1 cellular context compared by ENCODE assay signal in the genomic region with DNA sequence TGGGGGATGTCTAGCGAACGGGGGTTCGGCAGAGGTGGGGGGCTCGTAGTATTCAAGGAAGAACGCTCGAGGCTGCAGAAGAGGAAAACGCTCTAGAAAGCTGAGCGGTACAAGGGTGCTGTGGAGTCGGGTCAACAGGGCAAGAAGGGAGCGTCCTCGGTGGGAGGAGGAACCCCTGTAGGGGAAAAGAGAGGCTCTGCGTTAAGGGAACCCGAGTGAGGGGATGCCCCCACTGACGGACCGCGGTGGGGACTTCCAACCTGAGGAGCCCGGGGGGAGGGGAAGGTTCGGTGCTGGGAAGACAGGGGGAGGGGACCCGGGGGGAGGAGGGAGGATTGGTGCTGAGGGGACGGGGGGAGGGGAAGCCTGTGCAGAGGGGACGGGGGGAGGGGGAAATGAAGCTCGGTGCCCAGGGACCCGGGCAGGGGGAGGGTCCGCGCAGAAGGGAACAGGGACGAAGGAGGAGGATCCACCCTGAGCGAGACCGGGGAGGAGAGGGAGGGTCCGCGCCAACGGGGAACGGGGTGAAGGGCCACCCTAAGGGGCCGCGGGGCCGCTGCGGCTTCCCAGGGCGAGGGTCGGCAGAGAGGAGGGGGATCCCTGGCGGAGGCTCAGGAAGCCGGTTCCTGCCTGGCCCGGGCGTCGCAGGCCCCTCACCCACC.
TF ChIP-seq lines count a peak whose summit lies in the region.

No MANE protein-coding gene starts in this region.

TF ChIP-seq in GM23338, 12 proteins besides CTCF, POLR2A, EP300 and RAD21:
- no peak for TF ChIP-seq ZNF462 (CRISPR knock-in tag; IDR thresholded peaks at IDR 0.05)
- TF ChIP-seq ETS1 (IDR thresholded peaks at IDR 0.05): no peak
- TF ChIP-seq JUNB (IDR thresholded peaks at IDR 0.05; ENCODE audit: unreplicated experiment): no peak
- TF ChIP-seq, protein P1, sequence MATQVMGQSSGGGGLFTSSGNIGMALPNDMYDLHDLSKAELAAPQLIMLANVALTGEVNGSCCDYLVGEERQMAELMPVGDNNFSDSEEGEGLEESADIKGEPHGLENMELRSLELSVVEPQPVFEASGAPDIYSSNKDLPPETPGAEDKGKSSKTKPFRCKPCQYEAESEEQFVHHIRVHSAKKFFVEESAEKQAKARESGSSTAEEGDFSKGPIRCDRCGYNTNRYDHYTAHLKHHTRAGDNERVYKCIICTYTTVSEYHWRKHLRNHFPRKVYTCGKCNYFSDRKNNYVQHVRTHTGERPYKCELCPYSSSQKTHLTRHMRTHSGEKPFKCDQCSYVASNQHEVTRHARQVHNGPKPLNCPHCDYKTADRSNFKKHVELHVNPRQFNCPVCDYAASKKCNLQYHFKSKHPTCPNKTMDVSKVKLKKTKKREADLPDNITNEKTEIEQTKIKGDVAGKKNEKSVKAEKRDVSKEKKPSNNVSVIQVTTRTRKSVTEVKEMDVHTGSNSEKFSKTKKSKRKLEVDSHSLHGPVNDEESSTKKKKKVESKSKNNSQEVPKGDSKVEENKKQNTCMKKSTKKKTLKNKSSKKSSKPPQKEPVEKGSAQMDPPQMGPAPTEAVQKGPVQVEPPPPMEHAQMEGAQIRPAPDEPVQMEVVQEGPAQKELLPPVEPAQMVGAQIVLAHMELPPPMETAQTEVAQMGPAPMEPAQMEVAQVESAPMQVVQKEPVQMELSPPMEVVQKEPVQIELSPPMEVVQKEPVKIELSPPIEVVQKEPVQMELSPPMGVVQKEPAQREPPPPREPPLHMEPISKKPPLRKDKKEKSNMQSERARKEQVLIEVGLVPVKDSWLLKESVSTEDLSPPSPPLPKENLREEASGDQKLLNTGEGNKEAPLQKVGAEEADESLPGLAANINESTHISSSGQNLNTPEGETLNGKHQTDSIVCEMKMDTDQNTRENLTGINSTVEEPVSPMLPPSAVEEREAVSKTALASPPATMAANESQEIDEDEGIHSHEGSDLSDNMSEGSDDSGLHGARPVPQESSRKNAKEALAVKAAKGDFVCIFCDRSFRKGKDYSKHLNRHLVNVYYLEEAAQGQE (IDR thresholded peaks at IDR 0.05; ENCODE audit: unreplicated experiment): no peak
- no peak for TF ChIP-seq EZH2 (IDR thresholded peaks at IDR 0.05; ENCODE audit: low read depth, unreplicated experiment)
- no peak for TF ChIP-seq NANOG (IDR thresholded peaks at IDR 0.05; ENCODE audit: borderline replicate concordance)
- no peak for TF ChIP-seq ZNF114 (CRISPR knock-in tag; IDR thresholded peaks at IDR 0.05)
